Comparison of ENCODE assay signal across 8 cellular contexts in genomic region chr5:37197340-37198050, GRCh38. TPM values are rescaled to one million over a fixed set of nuclear protein-coding genes. Genes with fewer than 3 reads are reported as not detected.
DNase-seq lines count a peak whose midpoint lies in the region; ATAC-seq, FAIRE-seq and TF ChIP-seq lines count a peak whose summit lies in the region.

No MANE protein-coding gene starts in this region.

- no peaks in the 10 kb centered on the region for H3K9me3 Mint-ChIP-seq in MCF 10A (ENCODE audit: unreplicated experiment)

- H3K4me3 Mint-ChIP-seq in MCF 10A (ENCODE audit: unreplicated experiment) = no peak overlapping the region

- POLR2A ChIA-PET in MCF 10A (lab: Yijun Ruan, JAX) = interaction anchor here (0.5 to 0.9 kb wide), 2 partner anchors 172 to 1390 kb away, joined by 3 to 4 read pairs; no protein-coding TSS in a partner anchor

- peaks cover 31% of the 10 kb centered on the region for H3K36me3 ChIP-seq in WERI-Rb-1

- CTCF ChIA-PET in MCF 10A (lab: Yijun Ruan, JAX) = interaction anchor here (0.6 kb wide), 1 partner anchor 84 kb away, joined by 4 read pairs; no protein-coding TSS in a partner anchor

- no peak overlapping the region for H3K4me3 ChIP-seq in WERI-Rb-1 (ENCODE audit: low read depth, low read length)

- H3K27ac Mint-ChIP-seq in MCF 10A (ENCODE audit: low read depth, unreplicated experiment) = no peak overlapping the region

- ATAC-seq in GM21423 (IDR thresholded peaks at IDR 0.05; ENCODE audit: unreplicated experiment) = peak; percentile 89

- TF ChIP-seq CTCF in MCF 10A (IDR thresholded peaks at IDR 0.05; ENCODE audit: unreplicated experiment) (no peak), WERI-Rb-1 (IDR thresholded peaks at IDR 0.05; ENCODE audit: low read depth, low read length) (no peak)

- no TSS peak for BruUV-seq in MCF 10A (replicated peaks; lab: Mats Ljungman, UMichigan)

- no peaks in the 10 kb centered on the region for H3K4me1 Mint-ChIP-seq in MCF 10A (ENCODE audit: insufficient read depth, unreplicated experiment)

- H3K27me3 Mint-ChIP-seq in MCF 10A (ENCODE audit: insufficient read depth, unreplicated experiment) = no peaks in the 10 kb centered on the region

- no peaks in the 10 kb centered on the region for H3K27me3 ChIP-seq in WERI-Rb-1 (ENCODE audit: insufficient read depth, low read depth, severe bottlenecking)

- intact Hi-C loops in MCF 10A (cut with micrococcal nuclease) = no loop called here

- H3K36me3 Mint-ChIP-seq in MCF 10A (ENCODE audit: insufficient read depth, unreplicated experiment) = peaks cover 77% of the 10 kb centered on the region

- H3K9me3 ChIP-seq in WERI-Rb-1 (ENCODE audit: severe bottlenecking) = no peaks in the 10 kb centered on the region

- peak; percentile 49 for DNase-seq in ELR (ENCODE audit: low read depth)
- DNase-seq in HTR-8/SVneo (ENCODE audit: insufficient read length, low spot score) = no peak
- no peak for DNase-seq in MCF 10A (ENCODE audit: unreplicated experiment)
- DNase-seq in WERI-Rb-1 = no peak
- DNase-seq in GOT3 (lab: John Stamatoyannopoulos, UW) = no peak
- no peak for DNase-seq in activated CD8-positive, alpha-beta memory T cell treated with anti-CD3 and anti-CD28 coated beads, Interleukin-2, amount 50 U/mL, for 48 hours

- H3K27ac ChIP-seq in WERI-Rb-1 = no peak overlapping the region

- peak; percentile 42 for FAIRE-seq in HTR-8/SVneo (lab: Jason Lieb, UNC)
- peak; percentile 73 for FAIRE-seq in colon (lab: Jason Lieb, UNC)

RNA-seq across cellular contexts. Expression of gene CPLANE1, which starts 51.7 kb away (rescaled TPM):
- total RNA-seq in MCF 10A (2022) = 23.6 and 25.1 TPM in 2 replicates
